20 cellular contexts compared by ENCODE assay signal in genomic region chr4:78244691-78245485, GRCh38.
A peak's percentile ranks its signal among the peaks of the same experiment; 100 is the strongest.
DNase-seq lines count a peak whose midpoint lies in the region; FAIRE-seq and TF ChIP-seq lines count a peak whose summit lies in the region.
"Had no signal": no experiment of that assay in that cellular context is flagged by ENCODE, and none has a peak within 500 bp of the region (broad histone marks: within the 10 kb centered on the region; RNA-seq: fewer than 3 reads in every experiment).

No MANE protein-coding gene starts in this region.

- H3K27me3 ChIP-seq in adipocyte (replicated peaks; ENCODE audit: control insufficient read depth, insufficient read depth, low read length): no peaks in the 10 kb centered on the region
- H3K27me3 ChIP-seq: BLaER1 treated with 17β-estradiol and CSF1 and Interleukin-3, amounts not matched to agents 10 nM and 100 nM; MG63 had no signal

- H3K27me3 Mint-ChIP-seq in nephron progenitor cell (ENCODE audit: low read depth, poor library complexity): no peaks in the 10 kb centered on the region
- no peaks in the 10 kb centered on the region for H3K27me3 Mint-ChIP-seq in activated CD4-positive, alpha-beta memory T cell treated with anti-CD3 and anti-CD28 coated beads, Interleukin-2, amount 10 ng/mL, durations not matched to agents 7 days and 5 days

- DNase-seq in EH (ENCODE audit: low read depth) (peak; percentile 4), adipocyte (ENCODE audit: low read depth) (peak; percentile 11), foreskin fibroblast (peak; percentile 20 to 59), nephron progenitor cell (no peak), frontal cortex (ENCODE audit: low spot score in 2 of 2) (no peak), kidney tubule cell (ENCODE audit: low spot score) (no peak), NCI-H524 (lab: John Stamatoyannopoulos, UW) (no peak)
- DNase-seq in activated CD4-positive, alpha-beta memory T cell treated with anti-CD3 and anti-CD28 coated beads, Interleukin-2, amount 10 ng/mL, durations not matched to agents 7 days and 5 days: no peak
- DNase-seq: CD8-positive, alpha-beta memory T cell; H9; IMR-90; Karpas-422; MG63; NCI-H1048; NCI-H2081; NCI-H748 treated with DMSO at 0.1 percent for 48 hours; OCI-M1; Right ventricle myocardium superior had no signal

- no peak for FAIRE-seq in frontal cortex (lab: Jason Lieb, UNC)
- FAIRE-seq: A549 had no signal

- no peaks in the 10 kb centered on the region for H3K9me3 Mint-ChIP-seq in nephron progenitor cell
- no peaks in the 10 kb centered on the region for H3K9me3 Mint-ChIP-seq in activated CD4-positive, alpha-beta memory T cell treated with anti-CD3 and anti-CD28 coated beads, Interleukin-2, amount 10 ng/mL, durations not matched to agents 7 days and 5 days
- H3K9me3 Mint-ChIP-seq: H9 had no signal

- peak overlapping the region; percentile 47 for H3K27ac Mint-ChIP-seq in nephron progenitor cell
- no peak overlapping the region for H3K27ac Mint-ChIP-seq in activated CD4-positive, alpha-beta memory T cell treated with anti-CD3 and anti-CD28 coated beads, Interleukin-2, amount 10 ng/mL, durations not matched to agents 7 days and 5 days
- H3K27ac Mint-ChIP-seq: CD8-positive, alpha-beta memory T cell; H9 had no signal

- H3K9me3 ChIP-seq in adipocyte (ENCODE audit: control insufficient read depth, low read length): no peaks in the 10 kb centered on the region
- H3K9me3 ChIP-seq: A549; BLaER1 treated with 17β-estradiol and CSF1 and Interleukin-3, amounts not matched to agents 10 nM and 100 nM; MG63 had no signal

- peaks cover 34% of the 10 kb centered on the region for H3K4me1 Mint-ChIP-seq in nephron progenitor cell
- H3K4me1 Mint-ChIP-seq in activated CD4-positive, alpha-beta memory T cell treated with anti-CD3 and anti-CD28 coated beads, Interleukin-2, amount 10 ng/mL, durations not matched to agents 7 days and 5 days: no peaks in the 10 kb centered on the region
- H3K4me1 Mint-ChIP-seq: CD8-positive, alpha-beta memory T cell had no signal

- H3K36me3 ChIP-seq in adipocyte (ENCODE audit: control insufficient read depth, insufficient read depth, low read length, severe bottlenecking): no peaks in the 10 kb centered on the region
- H3K36me3 ChIP-seq: BLaER1 treated with 17β-estradiol and CSF1 and Interleukin-3, amounts not matched to agents 10 nM and 100 nM; MG63 had no signal

- H3K36me3 Mint-ChIP-seq in nephron progenitor cell (ENCODE audit: low read depth): no peaks in the 10 kb centered on the region
- no peaks in the 10 kb centered on the region for H3K36me3 Mint-ChIP-seq in activated CD4-positive, alpha-beta memory T cell treated with anti-CD3 and anti-CD28 coated beads, Interleukin-2, amount 10 ng/mL, durations not matched to agents 7 days and 5 days (ENCODE audit: low read depth)
- H3K36me3 Mint-ChIP-seq: CD8-positive, alpha-beta memory T cell had no signal

- H3K4me3 Mint-ChIP-seq in nephron progenitor cell: no peak overlapping the region
- H3K4me3 Mint-ChIP-seq in activated CD4-positive, alpha-beta memory T cell treated with anti-CD3 and anti-CD28 coated beads, Interleukin-2, amount 10 ng/mL, durations not matched to agents 7 days and 5 days: no peak overlapping the region
- H3K4me3 Mint-ChIP-seq: CD8-positive, alpha-beta memory T cell; H9 had no signal

- CTCF ChIA-PET in activated CD4-positive, alpha-beta memory T cell treated with anti-CD3 and anti-CD28 coated beads, Interleukin-2, amount 10 ng/mL, durations not matched to agents 7 days and 5 days (lab: Charles Lee): no interaction called here

- H3K4me1 ChIP-seq in adipocyte (ENCODE audit: control insufficient read depth, insufficient read depth, low read length): no peaks in the 10 kb centered on the region
- H3K4me1 ChIP-seq: A549; BLaER1 treated with 17β-estradiol and CSF1 and Interleukin-3, amounts not matched to agents 10 nM and 100 nM had no signal

- no peak overlapping the region for H3K4me3 ChIP-seq in adipocyte (ENCODE audit: low read length)
- H3K4me3 ChIP-seq in foreskin fibroblast (ENCODE audit: low read depth in 1 of 2, low read length in 2 of 2): no peak overlapping the region
- H3K4me3 ChIP-seq: A549; BLaER1 treated with 17β-estradiol and CSF1 and Interleukin-3, amounts not matched to agents 10 nM and 100 nM; MG63 had no signal

- TF ChIP-seq CTCF in foreskin fibroblast (IDR thresholded peaks at IDR 0.05; ENCODE audit: low read depth, low read length): no peak
- TF ChIP-seq CTCF in nephron progenitor cell (IDR thresholded peaks at IDR 0.05): no peak

- H3K9ac ChIP-seq in adipocyte (ENCODE audit: low read length): no peak overlapping the region
- H3K9ac ChIP-seq: BLaER1 treated with 17β-estradiol and CSF1 and Interleukin-3, amounts not matched to agents 10 nM and 100 nM had no signal

- POLR2A ChIA-PET in activated CD4-positive, alpha-beta memory T cell treated with anti-CD3 and anti-CD28 coated beads, Interleukin-2, amount 10 ng/mL, durations not matched to agents 7 days and 5 days (lab: Charles Lee): no interaction called here

Comparison
In these comparisons a context has a peak if more than half of its experiments do, and no peak if none do; other contexts are left out.
1. DNase-seq: peak in EH (single experiment), adipocyte (single experiment) and foreskin fibroblast (2 of 2); none in nephron progenitor cell (single experiment), frontal cortex (0 of 2), activated CD4-positive, alpha-beta memory T cell treated with anti-CD3 and anti-CD28 coated beads, Interleukin-2, amount 10 ng/mL, durations not matched to agents 7 days and 5 days (single experiment), kidney tubule cell (single experiment) and NCI-H524 (0 of 2).